Comparison of ENCODE assay signal across 8 cellular contexts in the genomic region with DNA sequence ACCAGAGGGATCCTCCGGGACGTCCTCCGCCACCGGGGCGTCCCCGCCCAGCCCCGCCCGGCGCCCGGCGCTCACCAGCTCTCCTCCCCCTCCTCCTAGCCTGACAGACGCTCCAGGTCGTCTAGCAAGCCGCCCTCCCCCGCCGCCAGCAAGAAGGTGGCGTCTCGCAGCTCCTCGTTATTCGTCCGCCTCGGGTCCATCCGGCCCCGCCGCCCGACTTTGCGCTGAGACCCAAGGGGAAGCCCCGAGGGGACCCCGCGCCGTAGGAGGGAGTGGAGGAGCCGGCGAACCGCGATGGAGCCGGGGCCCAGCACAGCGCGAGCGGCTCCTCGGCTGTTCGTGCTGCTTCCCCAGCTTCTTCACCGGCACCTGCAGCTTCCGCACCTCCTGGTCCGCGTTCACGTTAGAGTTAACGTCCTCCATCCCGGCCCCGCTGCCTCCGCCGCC. TPM values are rescaled to one million over a fixed set of nuclear protein-coding genes. Genes with fewer than 3 reads are reported as not detected.
A peak's percentile ranks its signal among the peaks of the same experiment; 100 is the strongest.
DNase-seq lines count a peak whose midpoint lies in the region; ATAC-seq lines count a peak whose summit lies in the region.

No MANE protein-coding gene starts in this region.

- peak; percentile 21 for ATAC-seq in GM18520 (IDR thresholded peaks at IDR 0.05; ENCODE audit: unreplicated experiment)
- peak; percentile 41 for ATAC-seq in HG03066 (IDR thresholded peaks at IDR 0.05; ENCODE audit: low read depth, unreplicated experiment)

- DNase-seq in 8988T (peak; percentile 45), NCI-H774 (lab: John Stamatoyannopoulos, UW) (peak; percentile 25), epidermal melanocyte (ENCODE audit: insufficient read length, low spot score) (peak; percentile 25), mucosa of gallbladder (ENCODE audit: low spot score) (peak; percentile 56)
- DNase-seq in activated CD8-positive, alpha-beta memory T cell treated with anti-CD3 and anti-CD28 coated beads, Interleukin-2, amount 50 U/mL, for 48 hours = peak; percentile 85
- DNase-seq in stimulated activated CD8-positive, alpha-beta memory T cell treated with anti-CD3 and anti-CD28 coated beads, Interleukin-7, amount 100 ng/mL, for 1 hour (ENCODE audit: low read depth in 2 of 2) = peak; percentile 27 to 34

RNA-seq across cellular contexts. Expression of a gene that starts 26.3 kb away (rescaled TPM):
- total RNA-seq in mucosa of gallbladder = 45.8 TPM

RNA-seq across cellular contexts. Expression of a gene that starts 47.9 kb away (rescaled TPM):
- total RNA-seq in mucosa of gallbladder = 1.9 TPM

Comparison
In these comparisons a context has a peak if more than half of its experiments do, and no peak if none do; other contexts are left out.
1. Peak in every context shown above with its lines: DNase-seq and ATAC-seq.
2. DNase-seq: peak in every context shown above with its lines; median percentile 85 in activated CD8-positive, alpha-beta memory T cell treated with anti-CD3 and anti-CD28 coated beads, Interleukin-2, amount 50 U/mL, for 48 hours; 56 in mucosa of gallbladder; 45 in 8988T; 30 in stimulated activated CD8-positive, alpha-beta memory T cell treated with anti-CD3 and anti-CD28 coated beads, Interleukin-7, amount 100 ng/mL, for 1 hour; 25 in NCI-H774; 25 in epidermal melanocyte.